In the genomic region with DNA sequence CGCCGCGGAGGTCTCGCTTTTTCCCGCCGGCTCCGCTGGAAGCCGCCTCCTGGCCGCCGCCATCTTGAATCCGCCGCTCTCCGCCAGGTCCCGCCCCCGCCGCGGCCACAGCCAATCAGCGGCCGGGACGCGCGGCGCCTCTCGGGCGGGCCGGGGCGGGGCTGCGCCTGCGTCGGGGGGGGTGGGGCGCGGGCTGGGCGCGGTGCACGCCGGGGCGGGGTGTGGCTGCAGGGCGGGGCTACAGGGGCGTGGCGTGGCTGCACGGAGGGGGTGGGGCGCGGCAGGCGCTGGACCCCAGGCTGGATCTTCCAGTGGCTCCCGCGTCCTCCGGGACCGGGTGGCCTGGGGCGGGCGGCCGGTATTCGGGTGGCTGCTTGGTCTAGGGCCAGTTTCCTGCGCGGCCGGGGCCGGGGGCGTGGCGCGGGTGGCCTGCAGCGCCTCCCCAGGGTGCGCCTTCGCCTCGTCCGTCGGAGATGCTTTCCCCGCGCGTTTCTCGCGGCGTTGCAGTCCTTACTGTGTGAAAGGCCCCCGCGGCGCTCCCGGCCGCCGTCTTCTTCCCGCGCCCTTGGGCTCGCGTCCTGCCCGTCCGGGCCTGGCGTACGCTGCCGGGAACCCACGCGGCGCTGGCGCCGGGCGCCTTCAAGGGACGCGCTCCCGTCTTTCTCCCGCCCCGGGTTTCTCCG, we compare ENCODE assay signal across 8 cellular contexts. TPM values are rescaled to one million over a fixed set of nuclear protein-coding genes. Genes with fewer than 3 reads are reported as not detected.
DNase-seq lines count a peak whose midpoint lies in the region; ATAC-seq and TF ChIP-seq lines count a peak whose summit lies in the region.

No MANE protein-coding gene starts in this region.

- TF ChIP-seq POLR2A in GM18951 (IDR thresholded peaks at IDR 0.05; ENCODE audit: extremely low read depth, insufficient read depth, insufficient read length): peak; percentile 62

- ATAC-seq in HG03159 (IDR thresholded peaks at IDR 0.05; ENCODE audit: unreplicated experiment) (peak; percentile 66), left colon (peak; percentile 77)

- in situ Hi-C loops in GM18951 (cut with MboI; ENCODE audit: low sequenced_read_pairs, unreplicated experiment): no loop called here

- intact Hi-C loops in left colon (cut with DNase I, micrococcal nuclease): no loop called here

- DNase-seq in AG20443 (ENCODE audit: low spot score) (peak; percentile 100), NCI-H446 treated with DMSO at 0.1 percent for 48 hours (lab: John Stamatoyannopoulos, UW) (peak; percentile 52), choroid plexus epithelial cell (ENCODE audit: low read depth) (peak; percentile 85), left colon (peak; percentile 83 to 90)
- DNase-seq in activated CD4-positive, alpha-beta T cell treated with anti-CD3 and anti-CD28 coated beads for 24 hours (ENCODE audit: low read depth in 2 of 2): peak; percentile 78 to 81
- peak; percentile 69 to 90 (median 80) for DNase-seq in stimulated activated CD4-positive, alpha-beta T cell treated with anti-CD3 and anti-CD28 coated beads, Interleukin-1b, Interleukin-23, amount 100 ng/mL, for 24 hours (ENCODE audit: low read depth in 4 of 4, low spot score in 1 of 4)

- TF ChIP-seq CTCF in choroid plexus epithelial cell (conservative IDR thresholded peaks at IDR 0.05; ENCODE audit: low read depth, low read length): no peak

- peak overlapping the region; percentile 94 for H3K4me3 ChIP-seq in choroid plexus epithelial cell (ENCODE audit: low read depth, low read length)

RNA-seq across cellular contexts. Expression of a gene that starts 0.6 kb away (rescaled TPM):
- 10 to 100 TPM; 17.6 to 28.8 TPM for total RNA-seq in left colon

RNA-seq across cellular contexts. Expression of a gene that starts 0.9 kb away (rescaled TPM):
- 1 to 10 TPM; 4.6 to 9.8 TPM for total RNA-seq in left colon

RNA-seq across cellular contexts. Expression of a gene that starts 38.4 kb away (rescaled TPM):
- 10 to 100 TPM; 19.6 to 25.7 TPM for total RNA-seq in left colon

RNA-seq across cellular contexts. Expression of a gene that starts 39.1 kb away (rescaled TPM):
- 10 to 100 TPM; 90.6 to 94.3 TPM for total RNA-seq in left colon

Comparison
In these comparisons a context has a peak if more than half of its experiments do, and no peak if none do; other contexts are left out.
1. Peak in every context shown above with its lines: DNase-seq, ATAC-seq and H3K4me3 ChIP-seq.